In genomic region chr11:12198261-12198925, GRCh38 we compare ENCODE assay signal across 12 cellular contexts.
DNase-seq lines count a peak whose midpoint lies in the region; ATAC-seq and TF ChIP-seq lines count a peak whose summit lies in the region.
"Had no signal": no experiment of that assay in that cellular context is flagged by ENCODE, and none has a peak within 500 bp of the region (broad histone marks: within the 10 kb centered on the region; RNA-seq: fewer than 3 reads in every experiment).

No MANE protein-coding gene starts in this region.

- H3K4me3 ChIP-seq in right cardiac atrium (ENCODE audit: low read length) = no peak overlapping the region
- no peak overlapping the region for H3K4me3 ChIP-seq in gastroesophageal sphincter
- H3K4me3 ChIP-seq: adrenal gland had no signal

- H3K9me3 Mint-ChIP-seq in T-helper 1 cell treated with Interleukin-12 subunit alpha and Interleukin-12 subunit beta and Interleukin-4 antibody, amounts not matched to agents 30 μg/mL and 1 μg/mL, for 36 hours = peaks cover 4% of the 10 kb centered on the region
- H3K9me3 Mint-ChIP-seq: activated B cell treated with CpG ODN at 0.5 μM for 24 hours had no signal

- H3K27me3 Mint-ChIP-seq in T-helper 1 cell treated with Interleukin-12 subunit alpha and Interleukin-12 subunit beta and Interleukin-4 antibody, amounts not matched to agents 30 μg/mL and 1 μg/mL, for 36 hours (ENCODE audit: low read depth) = no peaks in the 10 kb centered on the region
- H3K27me3 Mint-ChIP-seq: activated B cell treated with CpG ODN at 0.5 μM for 24 hours had no signal

- H3K27me3 ChIP-seq in right cardiac atrium (ENCODE audit: control insufficient read depth, insufficient read depth) (no peaks in the 10 kb centered on the region), gastroesophageal sphincter (no peaks in the 10 kb centered on the region)
- H3K27me3 ChIP-seq: adrenal gland had no signal

- H3K36me3 Mint-ChIP-seq in T-helper 1 cell treated with Interleukin-12 subunit alpha and Interleukin-12 subunit beta and Interleukin-4 antibody, amounts not matched to agents 30 μg/mL and 1 μg/mL, for 36 hours (ENCODE audit: low read depth) = peaks cover 36% of the 10 kb centered on the region

- H3K36me3 ChIP-seq in gastroesophageal sphincter = peaks cover 0 to 7% of the 10 kb centered on the region in 2 donors
- H3K36me3 ChIP-seq: adrenal gland had no signal

- peaks cover 62% of the 10 kb centered on the region for H3K4me1 Mint-ChIP-seq in T-helper 1 cell treated with Interleukin-12 subunit alpha and Interleukin-12 subunit beta and Interleukin-4 antibody, amounts not matched to agents 30 μg/mL and 1 μg/mL, for 36 hours (ENCODE audit: low read depth)
- H3K4me1 Mint-ChIP-seq: activated B cell treated with CpG ODN at 0.5 μM for 24 hours had no signal

- TF ChIP-seq CTCF in gastroesophageal sphincter (IDR thresholded peaks at IDR 0.05) = no peak

- H3K4me1 ChIP-seq in right cardiac atrium (ENCODE audit: control insufficient read depth, insufficient read depth, low read length) = peaks cover 23% of the 10 kb centered on the region
- peaks cover 11 to 65% (median 15%) of the 10 kb centered on the region in 3 donors for H3K4me1 ChIP-seq in gastroesophageal sphincter

- peak overlapping the region; percentile 97 for H3K27ac Mint-ChIP-seq in T-helper 1 cell treated with Interleukin-12 subunit alpha and Interleukin-12 subunit beta and Interleukin-4 antibody, amounts not matched to agents 30 μg/mL and 1 μg/mL, for 36 hours
- H3K27ac Mint-ChIP-seq: activated B cell treated with CpG ODN at 0.5 μM for 24 hours had no signal

- peak overlapping the region; percentile 2 for H3K27ac ChIP-seq in right cardiac atrium (ENCODE audit: low read length)
- peak overlapping the region in 3 of 4 donors; percentile 62 to 80 (median 76) for H3K27ac ChIP-seq in gastroesophageal sphincter

- H3K4me3 Mint-ChIP-seq in T-helper 1 cell treated with Interleukin-12 subunit alpha and Interleukin-12 subunit beta and Interleukin-4 antibody, amounts not matched to agents 30 μg/mL and 1 μg/mL, for 36 hours = peak overlapping the region; percentile 89
- H3K4me3 Mint-ChIP-seq: activated B cell treated with CpG ODN at 0.5 μM for 24 hours had no signal

- DNase-seq in right cardiac atrium = peak in 1 of 3 donors; percentile 43
- no peak for DNase-seq in cardiac septum (ENCODE audit: low spot score)
- no peak for DNase-seq in NCI-H2107 (lab: John Stamatoyannopoulos, UW)
- DNase-seq in NCI-H1092 treated with DMSO at 0.1 percent for 48 hours (lab: John Stamatoyannopoulos, UW) = no peak
- no peak for DNase-seq in RPMI8226
- DNase-seq: activated B cell treated with CpG ODN at 0.5 μM for 24 hours; NCI-H1436; stimulated activated CD4-positive, alpha-beta T cell treated with anti-CD3 and anti-CD28 coated beads, Interleukin-4, amount 100 ng/mL, for 24 hours; stimulated activated naive CD4-positive, alpha-beta T cell had no signal

- no peak for TF ChIP-seq POLR2A in gastroesophageal sphincter (IDR thresholded peaks at IDR 0.05)

- H3K9me3 ChIP-seq in right cardiac atrium (ENCODE audit: control insufficient read depth, low read length) = no peaks in the 10 kb centered on the region
- H3K9me3 ChIP-seq in gastroesophageal sphincter = no peaks in the 10 kb centered on the region
- H3K9me3 ChIP-seq: adrenal gland had no signal

- ATAC-seq in right cardiac atrium = no peak
- ATAC-seq in gastroesophageal sphincter = no peak

- 70% methylated on average over 6 of the region's 6 CpGs for WGBS in right cardiac atrium
- no CpG with 5 or more reads among the region's 6 CpGs for WGBS in gastroesophageal sphincter (ENCODE audit: low coverage in 1 of 2), 2 donors

- TF ChIP-seq EP300 in gastroesophageal sphincter (IDR thresholded peaks at IDR 0.05) = no peak

- intact Hi-C loops in right cardiac atrium (cut with DNase I) = no loop called here
- intact Hi-C loops in cardiac septum (cut with DNase I) = no loop called here
